ENCODE assay signal across 8 cellular contexts in the genomic region with DNA sequence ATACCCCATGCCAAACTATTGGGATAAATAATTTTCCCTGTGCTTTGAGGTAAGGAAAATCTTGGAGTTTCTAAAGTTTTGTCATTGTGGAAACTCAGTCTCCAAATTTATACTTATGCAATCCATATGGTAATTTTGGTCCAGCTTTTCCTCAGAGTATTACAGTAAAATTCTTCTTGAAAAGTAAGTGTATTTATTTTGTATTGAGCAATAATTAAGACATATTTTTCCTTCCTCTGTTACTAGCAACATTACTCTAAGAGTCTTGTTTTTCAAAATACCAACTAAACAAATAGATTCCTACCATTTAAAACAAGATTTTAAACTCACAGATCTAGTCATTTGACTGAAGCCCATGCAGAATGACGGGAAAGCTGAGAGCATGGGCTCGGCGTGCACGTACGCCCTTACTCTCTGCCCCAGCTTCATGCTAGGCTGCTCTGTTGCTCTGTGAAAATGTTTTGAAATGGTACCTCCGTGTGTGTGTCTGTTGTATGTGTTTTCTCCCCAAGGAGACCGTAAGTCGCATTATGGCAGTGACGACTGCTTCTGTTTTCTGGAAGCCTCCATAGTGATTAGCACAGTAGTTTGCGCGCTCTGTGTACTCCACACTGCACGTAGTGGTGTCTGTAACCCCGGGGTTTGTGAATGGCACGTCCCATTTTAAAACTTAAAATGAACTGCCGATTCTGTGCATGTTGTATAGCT.
DNase-seq lines count a peak whose midpoint lies in the region; ATAC-seq and TF ChIP-seq lines count a peak whose summit lies in the region.

No MANE protein-coding gene starts in this region.

- H3K4me3 Mint-ChIP-seq in natural killer cell (peak overlapping the region; percentile 43), Calu3 (ENCODE audit: low read depth, unreplicated experiment) (no peak overlapping the region)

- H3K27me3 Mint-ChIP-seq in natural killer cell (ENCODE audit: low read depth in 2 of 2) (no peaks in the 10 kb centered on the region), Calu3 (ENCODE audit: unreplicated experiment) (no peaks in the 10 kb centered on the region)

- H3K9me3 ChIP-seq in BE2C (no peaks in the 10 kb centered on the region), left ventricle myocardium inferior (replicated peaks) (no peaks in the 10 kb centered on the region)

- no peaks in the 10 kb centered on the region; the same call in 1 of the 2 replicates for H3K4me1 ChIP-seq in BE2C
- peaks cover 7% of the 10 kb centered on the region for H3K4me1 ChIP-seq in left ventricle myocardium inferior

- no peak for TF ChIP-seq CTCF in BE2C (IDR thresholded peaks at IDR 0.05; ENCODE audit: low read depth, low read length)
- no peak for TF ChIP-seq CTCF in astrocyte of the cerebellum (IDR thresholded peaks at IDR 0.05; ENCODE audit: low read depth, low read length, missing control alignments)
- no peak for TF ChIP-seq CTCF in natural killer cell (IDR thresholded peaks at IDR 0.05)
- no peak for TF ChIP-seq CTCF in Calu3 (IDR thresholded peaks at IDR 0.05; ENCODE audit: unreplicated experiment)
- no peak for TF ChIP-seq CTCF in left ventricle myocardium inferior (IDR thresholded peaks at IDR 0.05; ENCODE audit: borderline replicate concordance)

- no peaks in the 10 kb centered on the region for H3K27me3 ChIP-seq in BE2C
- no peaks in the 10 kb centered on the region for H3K27me3 ChIP-seq in left ventricle myocardium inferior (ENCODE audit: low read depth)

- no peak overlapping the region for H3K27ac ChIP-seq in left ventricle myocardium inferior (replicated peaks)

- CTCF ChIA-PET in Calu3 (lab: Charles Lee) = no interaction called here

- no TSS peak for BruUV-seq in Calu3 (replicated peaks; lab: Mats Ljungman, UMichigan)

- H3K9me3 Mint-ChIP-seq in natural killer cell (no peaks in the 10 kb centered on the region), Calu3 (ENCODE audit: low read depth, unreplicated experiment) (no peaks in the 10 kb centered on the region)

- intact Hi-C loops in natural killer cell (cut with micrococcal nuclease) (no loop called here), Calu3 (cut with micrococcal nuclease; ENCODE audit: unreplicated experiment) (no loop called here), left ventricle myocardium inferior (cut with micrococcal nuclease) (no loop called here)

- peak; percentile 31 for DNase-seq in BE2C
- DNase-seq in astrocyte of the cerebellum (ENCODE audit: low read depth) = no peak
- no peak for DNase-seq in natural killer cell
- DNase-seq in Calu3 = no peak
- DNase-seq in left ventricle myocardium inferior = no peak
- DNase-seq in stimulated activated CD4-positive, alpha-beta T cell treated with anti-CD3 and anti-CD28 coated beads, Interleukin-12 subunit alpha, Interleukin-12 subunit beta, amount 100 ng/mL, for 4 hours = no peak

- in situ Hi-C loops in astrocyte of the cerebellum (cut with HindIII; ENCODE audit: low sequenced_read_pairs) = no loop called here

- H3K4me3 ChIP-seq in BE2C (ENCODE audit: low read depth, low read length) (peak overlapping the region; percentile 63), astrocyte of the cerebellum (ENCODE audit: low read depth, low read length) (peak overlapping the region; percentile 14), left ventricle myocardium inferior (no peak overlapping the region)

- H3K36me3 ChIP-seq in BE2C (no peaks in the 10 kb centered on the region), left ventricle myocardium inferior (peaks cover 19% of the 10 kb centered on the region)

- H3K4me1 Mint-ChIP-seq in natural killer cell (peaks cover 15 to 18% of the 10 kb centered on the region in 2 donors), Calu3 (ENCODE audit: low read depth, unreplicated experiment) (no peaks in the 10 kb centered on the region)

- peak; percentile 19 for ATAC-seq in HG03354 (IDR thresholded peaks at IDR 0.05; ENCODE audit: poor library complexity, severe bottlenecking, unreplicated experiment)
- peak in 1 of 3 donors; percentile 10 for ATAC-seq in natural killer cell
- no peak for ATAC-seq in GM21367 (IDR thresholded peaks at IDR 0.05; ENCODE audit: unreplicated experiment)

- H3K36me3 Mint-ChIP-seq in natural killer cell = no peaks in the 10 kb centered on the region
- no peaks in the 10 kb centered on the region for H3K36me3 Mint-ChIP-seq in Calu3 (ENCODE audit: insufficient read depth, unreplicated experiment)

- peak overlapping the region in 1 of 2 donors; percentile 48 for H3K27ac Mint-ChIP-seq in natural killer cell
- H3K27ac Mint-ChIP-seq in Calu3 (ENCODE audit: unreplicated experiment) = no peak overlapping the region
